ENCODE assay signal across 28 cellular contexts in genomic region chr4:141120036-141120593, GRCh38. TPM values are rescaled to one million over a fixed set of nuclear protein-coding genes. Genes with fewer than 3 reads are reported as not detected.
"Had no signal": no experiment of that assay in that cellular context is flagged by ENCODE, and none has a peak within 500 bp of the region (broad histone marks: within the 10 kb centered on the region; RNA-seq: fewer than 3 reads in every experiment).

No MANE protein-coding gene starts in this region.

- H3K27ac ChIP-seq: adrenal gland, body of pancreas, cardiac muscle cell, coronary artery, dorsolateral prefrontal cortex had no signal

- ATAC-seq: activated CD4-positive, alpha-beta T cell treated with anti-CD3 and anti-CD28 coated beads for 36 hours; activated CD8-positive, alpha-beta memory T cell treated with anti-CD3 and anti-CD28 coated beads, Interleukin-2, amount 10 ng/mL, durations not matched to agents 7 days and 5 days; activated CD8-positive, alpha-beta T cell treated with anti-CD3 and anti-CD28 coated beads, Interleukin-2, amount 10 ng/mL, durations not matched to agents 7 days and 5 days; activated naive CD8-positive, alpha-beta T cell treated with anti-CD3 and anti-CD28 coated beads, Interleukin-2, amount 50 U/mL, for 24 hours; body of pancreas; esophagus mucosa had no signal

- H3K27me3 ChIP-seq: adrenal gland, body of pancreas, cardiac muscle cell, dorsolateral prefrontal cortex had no signal

- H3K4me1 ChIP-seq: body of pancreas had no signal

- H3K9me3 ChIP-seq: adrenal gland, body of pancreas had no signal

- DNase-seq: activated CD4-positive, alpha-beta memory T cell treated with anti-CD3 and anti-CD28 coated beads for 36 hours; activated CD4-positive, alpha-beta T cell treated with anti-CD3 and anti-CD28 coated beads for 36 hours; activated CD4-positive, alpha-beta T cell treated with anti-CD3 and anti-CD28 coated beads, Interleukin-2, amount 10 ng/mL, durations not matched to agents 24 days and 14 days; activated CD4-positive, CD25-positive, alpha-beta regulatory T cell; activated CD4-positive, CD25-positive, alpha-beta regulatory T cell treated with anti-CD3 and anti-CD28 coated beads, Interleukin-2, amount 50 U/mL, for 72 hours; activated CD8-positive, alpha-beta memory T cell treated with anti-CD3 and anti-CD28 coated beads, Interleukin-2, amount 10 ng/mL, durations not matched to agents 7 days and 5 days; activated CD8-positive, alpha-beta memory T cell treated with anti-CD3 and anti-CD28 coated beads, Interleukin-2, amount 50 U/mL, for 4 hours; activated CD8-positive, alpha-beta T cell treated with anti-CD3 and anti-CD28 coated beads, Interleukin-2, amount 10 ng/mL, durations not matched to agents 7 days and 5 days; activated effector memory CD4-positive, alpha-beta T cell treated with anti-CD3 and anti-CD28 coated beads, Interleukin-2, amount 50 U/mL, for 16 hours; activated naive CD4-positive, alpha-beta T cell treated with anti-CD3 and anti-CD28 coated beads for 36 hours; activated naive CD8-positive, alpha-beta T cell treated with anti-CD3 and anti-CD28 coated beads for 36 hours; activated naive CD8-positive, alpha-beta T cell treated with anti-CD3 and anti-CD28 coated beads, Interleukin-2, amount 50 U/mL, for 24 hours; activated T-cell treated with anti-CD3 and anti-CD28 coated beads, Interleukin-2, amount 50 U/mL, for 1 hour; activated T-cell treated with anti-CD3 and anti-CD28 coated beads, Interleukin-2, amount 50 U/mL, for 48 hours; adrenal gland; amygdala; aorta; body of pancreas; dorsolateral prefrontal cortex; effector memory CD4-positive, alpha-beta T cell; endodermal cell; foreskin fibroblast; head of caudate nucleus; T-helper 2 cell had no signal

- H3K4me3 ChIP-seq: adrenal gland, body of pancreas, cardiac muscle cell, coronary artery, dorsolateral prefrontal cortex had no signal

- H3K36me3 ChIP-seq: adrenal gland, cardiac muscle cell had no signal

RNA-seq across cellular contexts. Expression of gene RNF150, which starts 13.2 kb away (rescaled TPM):
- total RNA-seq: activated CD4-positive, alpha-beta memory T cell treated with anti-CD3 and anti-CD28 coated beads for 36 hours; activated CD4-positive, alpha-beta T cell treated with anti-CD3 and anti-CD28 coated beads, Interleukin-2, amount 10 ng/mL, durations not matched to agents 24 days and 14 days; activated CD8-positive, alpha-beta T cell treated with anti-CD3 and anti-CD28 coated beads, Interleukin-2, amount 10 ng/mL, durations not matched to agents 7 days and 5 days; activated naive CD4-positive, alpha-beta T cell treated with anti-CD3 and anti-CD28 coated beads for 36 hours; activated T-helper 1 cell treated with anti-CD3 and anti-CD28 coated beads, Interleukin-12 subunit alpha, Interleukin-12 subunit beta, Interleukin-2, Interleukin-4 antibody, amounts not matched to agents 30 ng/mL and 10 ng/mL and 1 ng/mL, durations not matched to agents 14 hours and 24 hours and 36 hours had no signal
